In genomic region chr10:63901228-63901627, GRCh38 we compare ENCODE assay signal across 12 cellular contexts.
DNase-seq lines count a peak whose midpoint lies in the region; ATAC-seq, FAIRE-seq and TF ChIP-seq lines count a peak whose summit lies in the region.
"Had no signal": no experiment of that assay in that cellular context is flagged by ENCODE, and none has a peak within 500 bp of the region (broad histone marks: within the 10 kb centered on the region; RNA-seq: fewer than 3 reads in every experiment).

No MANE protein-coding gene starts in this region.

- no peaks in the 10 kb centered on the region for H3K9me3 Mint-ChIP-seq in activated T-helper 1 cell treated with anti-CD3 and anti-CD28 coated beads, Interleukin-12 subunit alpha, Interleukin-12 subunit beta, Interleukin-2, Interleukin-4 antibody, amounts not matched to agents 30 ng/mL and 10 ng/mL and 1 ng/mL, durations not matched to agents 14 hours and 24 hours and 36 hours
- H3K9me3 Mint-ChIP-seq: activated naive CD4-positive, alpha-beta T cell treated with anti-CD3 and anti-CD28 coated beads, Interleukin-2, amount 50 U/mL, for 24 hours had no signal

- no peak overlapping the region for H3K27ac Mint-ChIP-seq in activated T-helper 1 cell treated with anti-CD3 and anti-CD28 coated beads, Interleukin-12 subunit alpha, Interleukin-12 subunit beta, Interleukin-2, Interleukin-4 antibody, amounts not matched to agents 30 ng/mL and 10 ng/mL and 1 ng/mL, durations not matched to agents 14 hours and 24 hours and 36 hours
- H3K27ac Mint-ChIP-seq: activated naive CD4-positive, alpha-beta T cell treated with anti-CD3 and anti-CD28 coated beads, Interleukin-2, amount 50 U/mL, for 24 hours had no signal

- H3K4ac ChIP-seq in trophoblast cell (ENCODE audit: low read depth, low read length), result no peak overlapping the region

- no peak for FAIRE-seq in HepG2 (lab: Jason Lieb, UNC)
- FAIRE-seq: endothelial cell of umbilical vein had no signal

- no peak overlapping the region for H3K4me3 ChIP-seq in HFF-Myc (replicated peaks; ENCODE audit: low read depth, low read length)
- H3K4me3 ChIP-seq in PC-3 (ENCODE audit: low read length), result no peak overlapping the region
- no peak overlapping the region for H3K4me3 ChIP-seq in HepG2 (replicated peaks in 1 of 3; ENCODE audit: insufficient read depth in 1 of 3, low read depth in 2 of 3, low read length in 3 of 3)
- no peak overlapping the region for H3K4me3 ChIP-seq in trophoblast cell (ENCODE audit: low read depth, low read length)

- H3K4me1 Mint-ChIP-seq in activated T-helper 1 cell treated with anti-CD3 and anti-CD28 coated beads, Interleukin-12 subunit alpha, Interleukin-12 subunit beta, Interleukin-2, Interleukin-4 antibody, amounts not matched to agents 30 ng/mL and 10 ng/mL and 1 ng/mL, durations not matched to agents 14 hours and 24 hours and 36 hours (ENCODE audit: low read depth), result no peaks in the 10 kb centered on the region
- H3K4me1 Mint-ChIP-seq: activated naive CD4-positive, alpha-beta T cell treated with anti-CD3 and anti-CD28 coated beads, Interleukin-2, amount 50 U/mL, for 24 hours had no signal

- H3K9me3 ChIP-seq in PC-3 (ENCODE audit: low read length) (no peaks in the 10 kb centered on the region), HepG2 (ENCODE audit: low read length) (no peaks in the 10 kb centered on the region), trophoblast cell (ENCODE audit: insufficient read depth, low read depth, low read length) (no peaks in the 10 kb centered on the region)

- H3K27me3 Mint-ChIP-seq in activated T-helper 1 cell treated with anti-CD3 and anti-CD28 coated beads, Interleukin-12 subunit alpha, Interleukin-12 subunit beta, Interleukin-2, Interleukin-4 antibody, amounts not matched to agents 30 ng/mL and 10 ng/mL and 1 ng/mL, durations not matched to agents 14 hours and 24 hours and 36 hours (ENCODE audit: insufficient read depth), result no peaks in the 10 kb centered on the region

- H3K9ac ChIP-seq in PC-3 (ENCODE audit: low read length), result no peak overlapping the region
- H3K9ac ChIP-seq in HepG2 (ENCODE audit: insufficient read depth, low read depth, low read length), result no peak overlapping the region
- H3K9ac ChIP-seq in trophoblast cell (ENCODE audit: low read length), result no peak overlapping the region

- 4% methylated on average over 3 of the region's 3 CpGs for WGBS in HepG2 (ENCODE audit: low lambda C conversion rate)
- WGBS in trophoblast cell (ENCODE audit: extremely low coverage, insufficient coverage, insufficient read length), result no CpG with 5 or more reads among the region's 3 CpGs

- no peak overlapping the region for H2AFZ ChIP-seq in PC-3 (ENCODE audit: low read length)
- H2AFZ ChIP-seq in HepG2 (ENCODE audit: low read length), result no peak overlapping the region
- no peak overlapping the region for H2AFZ ChIP-seq in trophoblast cell (ENCODE audit: insufficient read depth, low read length, poor library complexity)

- H4K20me1 ChIP-seq in PC-3 (ENCODE audit: low read length) (no peaks in the 10 kb centered on the region), HepG2 (ENCODE audit: insufficient read depth, low read length) (no peaks in the 10 kb centered on the region)

- no peak for DNase-seq in GM10266 (ENCODE audit: extremely low spot score)
- no peak for DNase-seq in HFF-Myc (ENCODE audit: extremely low read depth, low read depth)
- peak; percentile 24 for DNase-seq in PC-3
- no peak for DNase-seq in HepG2 (ENCODE audit: low spot score)
- DNase-seq in activated T-helper 1 cell treated with anti-CD3 and anti-CD28 coated beads, Interleukin-12 subunit alpha, Interleukin-12 subunit beta, Interleukin-2, Interleukin-4 antibody, amounts not matched to agents 30 ng/mL and 10 ng/mL and 1 ng/mL, durations not matched to agents 14 hours and 24 hours and 36 hours (ENCODE audit: low spot score), result no peak
- no peak for DNase-seq in trophoblast cell

- POLR2A ChIA-PET in PC-3 (lab: Charles Lee; ENCODE audit: unreplicated experiment) (no interaction called here), HepG2 (lab: Yijun Ruan, JAX) (no interaction called here)

- TF ChIP-seq RAD21 in HepG2 (CRISPR knock-in tag; IDR thresholded peaks at IDR 0.05), result no peak

- H3K4me2 ChIP-seq in PC-3 (ENCODE audit: low read length) (no peak overlapping the region), HepG2 (ENCODE audit: low read depth, low read length) (no peak overlapping the region), trophoblast cell (ENCODE audit: low read length) (no peak overlapping the region)

- H3K18ac ChIP-seq in trophoblast cell (ENCODE audit: low read length), result no peak overlapping the region

- no peak overlapping the region for H2BK5ac ChIP-seq in trophoblast cell (ENCODE audit: low read depth, low read length, poor library complexity)

- no peak overlapping the region for H3K27ac ChIP-seq in PC-3 (ENCODE audit: low read length)
- H3K27ac ChIP-seq in HepG2 (ENCODE audit: extremely low read length, insufficient read depth, low read length), result no peak overlapping the region
- no peak overlapping the region for H3K27ac ChIP-seq in trophoblast cell (ENCODE audit: low read depth, low read length)
- H3K27ac ChIP-seq: VCaP had no signal

- no peak for TF ChIP-seq EP300 in HepG2 (IDR thresholded peaks at IDR 0.05; ENCODE audit: low read depth in 2 of 2, low read length in 2 of 2)
- TF ChIP-seq EP300 in HepG2 (CRISPR knock-in tag; IDR thresholded peaks at IDR 0.05; ENCODE audit: borderline replicate concordance), result no peak

- H4K12ac ChIP-seq in trophoblast cell (ENCODE audit: low read depth, low read length), result no peak overlapping the region

- H2BK12ac ChIP-seq in trophoblast cell (ENCODE audit: low read length), result no peak overlapping the region

- peak; percentile 38; the same call in 1 of the 2 replicates for ATAC-seq in PC-3
- peak; percentile 80 for ATAC-seq in HepG2
- ATAC-seq in GM21390 (IDR thresholded peaks at IDR 0.05; ENCODE audit: unreplicated experiment), result no peak
- no peak for ATAC-seq in HG03460 (IDR thresholded peaks at IDR 0.05; ENCODE audit: unreplicated experiment)
- ATAC-seq: left lobe of liver had no signal

- H3K14ac ChIP-seq in trophoblast cell (ENCODE audit: low read length), result no peak overlapping the region

- TF ChIP-seq POLR2A in HepG2 (IDR thresholded peaks at IDR 0.05; ENCODE audit: insufficient read depth in 1 of 2, low read depth in 2 of 2, low read length in 2 of 2), result no peak

- no TSS peak for BruUV-seq in PC-3 (replicated peaks; lab: Mats Ljungman, UMichigan)
- no TSS peak for BruUV-seq in HepG2 (replicated peaks; lab: Mats Ljungman, UMichigan)

- H3K4me1 ChIP-seq in PC-3 (ENCODE audit: insufficient read depth, low read length), result no peaks in the 10 kb centered on the region
- H3K4me1 ChIP-seq in HepG2 (ENCODE audit: insufficient read depth, low read length), result no peaks in the 10 kb centered on the region
- peaks cover 0 to 2% of the 10 kb centered on the region in 2 experiments for H3K4me1 ChIP-seq in trophoblast cell (ENCODE audit: control insufficient read depth in 1 of 2, insufficient read depth in 2 of 2, low read length in 2 of 2)

- no peak overlapping the region for H3K23ac ChIP-seq in trophoblast cell (ENCODE audit: low read length)

- no peak overlapping the region for H2BK120ac ChIP-seq in trophoblast cell (ENCODE audit: insufficient read depth, low read length, poor library complexity)

- no peak overlapping the region for H3K4me3 Mint-ChIP-seq in activated T-helper 1 cell treated with anti-CD3 and anti-CD28 coated beads, Interleukin-12 subunit alpha, Interleukin-12 subunit beta, Interleukin-2, Interleukin-4 antibody, amounts not matched to agents 30 ng/mL and 10 ng/mL and 1 ng/mL, durations not matched to agents 14 hours and 24 hours and 36 hours
- H3K4me3 Mint-ChIP-seq: activated naive CD4-positive, alpha-beta T cell treated with anti-CD3 and anti-CD28 coated beads, Interleukin-2, amount 50 U/mL, for 24 hours had no signal

- H3K79me2 ChIP-seq in PC-3 (ENCODE audit: low read length) (no peaks in the 10 kb centered on the region), HepG2 (ENCODE audit: insufficient read depth, low read length) (no peaks in the 10 kb centered on the region), trophoblast cell (ENCODE audit: control insufficient read depth, insufficient read depth, low read length, poor library complexity) (no peaks in the 10 kb centered on the region)

- CTCF ChIA-PET in PC-3 (lab: Charles Lee), result no interaction called here
- CTCF ChIA-PET in HepG2 (lab: Yijun Ruan, JAX; ENCODE audit: low intra/inter-chr PET ratio, low total read pairs), result no interaction called here

- H3K79me1 ChIP-seq in trophoblast cell (ENCODE audit: low read length), result no peaks in the 10 kb centered on the region

- intact Hi-C loops in PC-3 (cut with micrococcal nuclease), result no loop called here
- intact Hi-C loops in HepG2 (cut with micrococcal nuclease; ENCODE audit: unreplicated experiment), result no loop called here
- intact Hi-C loops in activated T-helper 1 cell treated with anti-CD3 and anti-CD28 coated beads, Interleukin-12 subunit alpha, Interleukin-12 subunit beta, Interleukin-2, Interleukin-4 antibody, amounts not matched to agents 30 ng/mL and 10 ng/mL and 1 ng/mL, durations not matched to agents 14 hours and 24 hours and 36 hours (cut with micrococcal nuclease), result no loop called here

- no peaks in the 10 kb centered on the region for H3F3A ChIP-seq in PC-3 (ENCODE audit: low read length, unreplicated experiment)

- no peak overlapping the region for H2AK5ac ChIP-seq in trophoblast cell (ENCODE audit: low read length)

- no peaks in the 10 kb centered on the region for H3K36me3 Mint-ChIP-seq in activated T-helper 1 cell treated with anti-CD3 and anti-CD28 coated beads, Interleukin-12 subunit alpha, Interleukin-12 subunit beta, Interleukin-2, Interleukin-4 antibody, amounts not matched to agents 30 ng/mL and 10 ng/mL and 1 ng/mL, durations not matched to agents 14 hours and 24 hours and 36 hours (ENCODE audit: low read depth)
- H3K36me3 Mint-ChIP-seq: activated naive CD4-positive, alpha-beta T cell treated with anti-CD3 and anti-CD28 coated beads, Interleukin-2, amount 50 U/mL, for 24 hours had no signal

- H3K9me2 ChIP-seq in PC-3 (replicated peaks; ENCODE audit: low read length), result no peaks in the 10 kb centered on the region

- H4K91ac ChIP-seq in trophoblast cell (ENCODE audit: low read depth, low read length), result no peak overlapping the region

- H3K36me3 ChIP-seq in PC-3 (ENCODE audit: low read depth, low read length) (no peaks in the 10 kb centered on the region), HepG2 (replicated peaks in 1 of 2; ENCODE audit: control insufficient read depth in 1 of 2, insufficient read depth in 2 of 2, low read length in 2 of 2) (no peaks in the 10 kb centered on the region), trophoblast cell (ENCODE audit: control insufficient read depth in 1 of 2, insufficient read depth in 2 of 2, low read length in 2 of 2) (no peaks in the 10 kb centered on the region)

- H3K27me3 ChIP-seq in PC-3 (ENCODE audit: low read length) (0 out of 2 replicates have a peak, but pooled peaks cover 4% of the 10 kb centered on the region), HepG2 (ENCODE audit: control insufficient read depth in 1 of 2, insufficient read depth in 2 of 2, low read length in 2 of 2) (no peaks in the 10 kb centered on the region), trophoblast cell (ENCODE audit: insufficient read depth, low read length) (no peaks in the 10 kb centered on the region)

- H4K8ac ChIP-seq in trophoblast cell (ENCODE audit: low read depth, low read length), result no peak overlapping the region

- TF ChIP-seq CTCF in GM10266 (IDR thresholded peaks at IDR 0.05; ENCODE audit: control insufficient read depth, insufficient read depth, low read depth, missing control alignments) (peak; percentile 35), HFF-Myc (IDR thresholded peaks at IDR 0.05; ENCODE audit: low read depth, low read length, missing control alignments) (peak; percentile 56), PC-3 (conservative IDR thresholded peaks at IDR 0.05; ENCODE audit: low read depth, low read length) (peak; percentile 68), HepG2 (CRISPR knock-in tag; IDR thresholded peaks at IDR 0.05) (peak; percentile 36)

- in situ Hi-C loops in HepG2 (cut with HindIII; ENCODE audit: extremely low pct_ligation_motif_present, low pct_unique_long_range_greater_than_20kb), result no loop called here

Comparison
In these comparisons a context has a peak if more than half of its experiments do, and no peak if none do; other contexts are left out.
1. ATAC-seq: peak in PC-3 (single experiment) and HepG2 (single experiment); none in GM21390 (single experiment) and HG03460 (single experiment).
2. Peak in every context shown above with its lines, with median percentiles within 50 percentile points of each other: CTCF ChIP-seq.